In genomic region chr12:52054838-52055741, GRCh38 we compare ENCODE assay signal across 21 cellular contexts. TPM values are rescaled to one million over a fixed set of nuclear protein-coding genes. Genes with fewer than 3 reads are reported as not detected.
DNase-seq lines count a peak whose midpoint lies in the region; ATAC-seq and TF ChIP-seq lines count a peak whose summit lies in the region.
"Had no signal": no experiment of that assay in that cellular context is flagged by ENCODE, and none has a peak within 500 bp of the region (broad histone marks: within the 10 kb centered on the region; RNA-seq: fewer than 3 reads in every experiment).

No MANE protein-coding gene starts in this region.

- H3K27me3 ChIP-seq in transverse colon = no peaks in the 10 kb centered on the region
- H3K27me3 ChIP-seq: upper lobe of right lung had no signal

- peaks cover 0 to 4% (median 0%) of the 10 kb centered on the region in 4 donors for H3K36me3 ChIP-seq in transverse colon

- H3K4me1 Mint-ChIP-seq in neural crest cell = peaks cover 33% of the 10 kb centered on the region

- peaks cover 3% of the 10 kb centered on the region for H3K27me3 Mint-ChIP-seq in neural crest cell (ENCODE audit: low read depth)
- H3K27me3 Mint-ChIP-seq: activated CD4-positive, alpha-beta memory T cell treated with anti-CD3 and anti-CD28 coated beads for 36 hours; stimulated activated memory B cell treated with anti-CD40 and anti-IgM and Interleukin-4, amounts not matched to agents 10 μg/mL and 1 μg/mL and 100 μg/mL, for 72 hours had no signal

- no peak for TF ChIP-seq POLR2A in transverse colon (IDR thresholded peaks at IDR 0.05)

- intact Hi-C loops in Right ventricle myocardium inferior (cut with DNase I) (no loop called here), cardiac septum (cut with DNase I) (no loop called here), transverse colon (cut with DNase I; ENCODE audit: low total_unique reads) (no loop called here)

- TF ChIP-seq CTCF in neural crest cell (conservative IDR thresholded peaks at IDR 0.05) = no peak
- TF ChIP-seq CTCF in transverse colon (IDR thresholded peaks at IDR 0.05) = no peak

- no peaks in the 10 kb centered on the region for H3K9me3 Mint-ChIP-seq in neural crest cell
- H3K9me3 Mint-ChIP-seq: activated CD4-positive, alpha-beta memory T cell treated with anti-CD3 and anti-CD28 coated beads for 36 hours; endodermal cell; mesothelial cell of epicardium; stimulated activated memory B cell treated with anti-CD40 and anti-IgM and Interleukin-4, amounts not matched to agents 10 μg/mL and 1 μg/mL and 100 μg/mL, for 72 hours had no signal

- peak; percentile 17 for DNase-seq in Right ventricle myocardium inferior (ENCODE audit: missing footprints)
- DNase-seq in cardiac septum (ENCODE audit: low spot score) = no peak
- peak in 6 of 61 donors; percentile 35 to 87 (median 54) for DNase-seq in caudate nucleus (lab: John Stamatoyannopoulos, UW)
- DNase-seq in neural crest cell (ENCODE audit: low read depth, low spot score) = no peak
- peak; percentile 36 for DNase-seq in transverse colon
- DNase-seq: activated CD4-positive, alpha-beta memory T cell treated with anti-CD3 and anti-CD28 coated beads for 36 hours; cerebellar nuclear complex; COR-L47; endodermal cell; foreskin fibroblast; kidney glomerular epithelial cell; NCI-H1694 treated with DMSO at 0.1 percent for 48 hours; NCI-H226; stimulated activated CD4-positive, alpha-beta T cell treated with anti-CD3 and anti-CD28 coated beads, Interleukin-15, amount 100 ng/mL, for 24 hours; upper lobe of right lung had no signal

- peaks cover 19 to 29% (median 25%) of the 10 kb centered on the region in 4 donors for H3K4me1 ChIP-seq in transverse colon

- no peak overlapping the region for H3K27ac Mint-ChIP-seq in neural crest cell (ENCODE audit: unreplicated experiment)
- H3K27ac Mint-ChIP-seq: activated CD4-positive, alpha-beta memory T cell treated with anti-CD3 and anti-CD28 coated beads for 36 hours; endodermal cell; mesothelial cell of epicardium had no signal

- H3K4me3 ChIP-seq in transverse colon = no peak overlapping the region
- H3K4me3 ChIP-seq: upper lobe of right lung had no signal

- WGBS in transverse colon (ENCODE audit: low coverage in 1 of 2), 2 donors = 92% methylated on average over 18 of the region's 21 CpGs; no CpG with 5 or more reads in 1 of the 2 donors

- H3K36me3 Mint-ChIP-seq in neural crest cell (ENCODE audit: low read depth) = no peaks in the 10 kb centered on the region

- ATAC-seq in Right ventricle myocardium inferior (no peak), HG03520 (IDR thresholded peaks at IDR 0.05; ENCODE audit: unreplicated experiment) (no peak), HG02571 (IDR thresholded peaks at IDR 0.05; ENCODE audit: unreplicated experiment) (no peak)
- ATAC-seq: stimulated activated memory B cell treated with anti-CD40 and anti-IgM and Interleukin-4, amounts not matched to agents 10 μg/mL and 1 μg/mL and 100 μg/mL, for 72 hours; upper lobe of right lung had no signal

- in situ Hi-C loops in transverse colon (cut with MboI; ENCODE audit: low pct_ligation_motif_present in 1 of 4, low pct_unique_long_range_greater_than_20kb in 1 of 4, low sequenced_read_pairs in 3 of 4) = no loop called here

- H3K27ac ChIP-seq in caudate nucleus (ENCODE audit: low read depth, low read length) = peak overlapping the region; percentile 89
- peak overlapping the region; percentile 4 to 98 (median 94) for H3K27ac ChIP-seq in transverse colon
- H3K27ac ChIP-seq: upper lobe of right lung had no signal

- H3K4me3 Mint-ChIP-seq in neural crest cell = peak overlapping the region; percentile 54
- H3K4me3 Mint-ChIP-seq: activated CD4-positive, alpha-beta memory T cell treated with anti-CD3 and anti-CD28 coated beads for 36 hours; endodermal cell; mesothelial cell of epicardium; stimulated activated memory B cell treated with anti-CD40 and anti-IgM and Interleukin-4, amounts not matched to agents 10 μg/mL and 1 μg/mL and 100 μg/mL, for 72 hours had no signal

- H3K9me3 ChIP-seq in transverse colon = no peaks in the 10 kb centered on the region
- H3K9me3 ChIP-seq: upper lobe of right lung had no signal

- no peak for TF ChIP-seq EP300 in transverse colon (IDR thresholded peaks at IDR 0.05; ENCODE audit: low read depth)

RNA-seq across cellular contexts. Expression of gene NR4A1, which starts 3.8 kb away (rescaled TPM):
- 40.6 TPM for total RNA-seq in Right ventricle myocardium inferior
- total RNA-seq in cardiac septum = 76.3 TPM
- 51.0 and 52.8 TPM in 2 replicates for total RNA-seq in neural crest cell
- total RNA-seq in transverse colon = 100 to 1,000 TPM in 1 of 4 donors, 10 to 100 TPM in 3; 50.7 to 102 (median 76.9) TPM

RNA-seq across cellular contexts. Expression of gene ATG101, which starts 14.7 kb away (rescaled TPM):
- total RNA-seq in Right ventricle myocardium inferior (24.9 TPM), cardiac septum (23.2 TPM), neural crest cell (32.1 and 34.3 TPM in 2 replicates), transverse colon (10 to 100 TPM; 15.7 to 64.1 (median 51.6) TPM)

RNA-seq across cellular contexts. Expression of gene SMIM41, which starts 24.4 kb away (rescaled TPM):
- total RNA-seq in Right ventricle myocardium inferior (0.16 TPM), cardiac septum (not detected), neural crest cell (not detected in 2 replicates), transverse colon (1 to 10 TPM in 1 of 4 donors, under 1 TPM in 2, not detected in 1; 0.64 to 1.5 (median 0.80) TPM)
- total RNA-seq: activated CD4-positive, alpha-beta memory T cell treated with anti-CD3 and anti-CD28 coated beads for 36 hours; endodermal cell; H4; RPMI7951 had no signal

RNA-seq across cellular contexts. Expression of gene TAMALIN, which starts 48.3 kb away (rescaled TPM):
- total RNA-seq in Right ventricle myocardium inferior (20.3 TPM), cardiac septum (27.5 TPM), neural crest cell (23.2 and 24.2 TPM in 2 replicates), transverse colon (10 to 100 TPM in 2 of 4 donors, 1 to 10 TPM in 2; 5.9 to 20.6 (median 9.7) TPM)

Comparison
In these comparisons a context has a peak if more than half of its experiments do, and no peak if none do; other contexts are left out.
1. DNase-seq: peak in Right ventricle myocardium inferior (single experiment) and transverse colon (single experiment); none in cardiac septum (single experiment) and neural crest cell (single experiment).